In the genomic region with DNA sequence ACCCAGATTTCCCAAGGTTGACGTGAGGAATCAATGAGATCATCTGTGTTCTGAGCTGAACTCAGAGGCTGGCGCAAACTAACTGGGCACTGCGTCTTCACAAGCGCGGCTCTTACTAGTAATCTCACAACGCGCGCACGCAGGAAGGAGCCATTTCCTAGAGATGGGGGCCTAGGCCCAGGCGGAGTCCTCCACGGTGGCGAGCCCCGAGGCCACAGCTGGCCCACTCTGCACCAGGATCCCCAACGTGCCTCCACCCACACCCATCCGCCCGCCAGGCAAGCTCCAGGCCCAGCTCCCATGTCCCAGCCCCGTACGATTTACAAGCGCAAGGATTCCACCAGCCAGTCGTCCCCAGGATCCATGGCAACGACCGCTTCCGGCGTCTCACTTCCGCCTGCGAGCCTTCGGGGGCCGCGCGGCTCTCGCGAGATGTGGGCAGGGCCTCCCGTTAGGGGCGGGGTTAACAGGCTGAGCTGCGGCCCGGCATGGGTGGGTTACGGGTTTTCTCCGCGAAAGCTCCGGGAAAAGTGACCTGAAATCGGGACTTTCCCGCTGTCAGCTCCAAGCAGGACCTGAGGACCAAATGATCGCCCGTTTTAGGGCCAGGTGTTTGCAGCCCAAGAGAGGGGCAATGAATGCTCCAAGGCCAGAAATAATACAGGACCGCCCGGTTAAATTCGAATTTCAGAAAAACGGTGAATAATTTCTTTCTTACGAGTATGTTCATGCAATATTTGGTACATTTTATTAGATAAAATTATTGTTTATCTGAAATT, we compare ENCODE assay signal across 8 cellular contexts. TPM values are rescaled to one million over a fixed set of nuclear protein-coding genes. Genes with fewer than 3 reads are reported as not detected.
DNase-seq lines count a peak whose midpoint lies in the region; ATAC-seq, FAIRE-seq and TF ChIP-seq lines count a peak whose summit lies in the region.

A gene (minus strand): TSS at position 374 of the 779 bp plus-strand sequence. CDS start 9 bp downstream, at position 365.

- peak; percentile 86 for DNase-seq in GM12892 (ENCODE audit: insufficient read length)
- DNase-seq in NCI-H1694 treated with DMSO at 0.1 percent for 48 hours (lab: John Stamatoyannopoulos, UW): peak; percentile 74
- peak; percentile 95 to 98 (median 95) for DNase-seq in T-helper 17 cell
- peak; percentile 99 for DNase-seq in left ventricle myocardium superior
- DNase-seq in prostate gland (ENCODE audit: low spot score): peak; percentile 97

- no peaks in the 10 kb centered on the region for H3K27me3 ChIP-seq in prostate gland (replicated peaks; ENCODE audit: insufficient read depth)

- H3K9me3 ChIP-seq in T-helper 17 cell (ENCODE audit: control insufficient read depth, low read length, poor library complexity, severe bottlenecking): no peaks in the 10 kb centered on the region
- H3K9me3 ChIP-seq in prostate gland: no peaks in the 10 kb centered on the region

- H3K27ac ChIP-seq in angular gyrus (ENCODE audit: low read depth, low read length) (peak within 1 kb of the TSS; percentile 96), prostate gland (peak within 1 kb of the TSS; percentile 84), urinary bladder (ENCODE audit: low read depth) (peak within 1 kb of the TSS; percentile 68)

- intact Hi-C loops in left ventricle myocardium superior (cut with micrococcal nuclease): no loop called here
- intact Hi-C loops in prostate gland (cut with DNase I): loop anchor here (10.0 kb wide), 1 partner anchor 91 kb away; a partner anchor contains a TSS

- no peaks in the 10 kb centered on the region for H3K27me3 Mint-ChIP-seq in T-helper 17 cell

- peak within 1 kb of the TSS; percentile 78 to 80 for H3K4me3 ChIP-seq in prostate gland
- peak within 1 kb of the TSS; percentile 83 for H3K4me3 ChIP-seq in urinary bladder (ENCODE audit: low read depth, low read length)

- peak within 1 kb of the TSS; percentile 95 for H3K4me3 Mint-ChIP-seq in T-helper 17 cell

- H3K36me3 Mint-ChIP-seq in T-helper 17 cell (ENCODE audit: low read depth): peaks cover 2% of the 10 kb centered on the region

- H3K4me1 ChIP-seq in prostate gland (replicated peaks) (peaks cover 11% of the 10 kb centered on the region), urinary bladder (ENCODE audit: insufficient read depth) (no peaks in the 10 kb centered on the region)

- H3K4me1 Mint-ChIP-seq in T-helper 17 cell: peaks cover 28% of the 10 kb centered on the region

- TF ChIP-seq POLR2A in GM12892 (IDR thresholded peaks at IDR 0.05; ENCODE audit: low read depth, low read length) (peak; percentile 64; the same call in 1 of the 2 replicates), prostate gland (IDR thresholded peaks at IDR 0.05) (peak; percentile 78)

- H3K27ac Mint-ChIP-seq in T-helper 17 cell: peak within 1 kb of the TSS; percentile 95

- WGBS in prostate gland: under 1% methylated on average over 47 of the region's 49 CpGs
- under 1% methylated on average over 49 of the region's 49 CpGs for WGBS in urinary bladder

- ATAC-seq in HG02852 (IDR thresholded peaks at IDR 0.05; ENCODE audit: unreplicated experiment) (peak; percentile 85), T-helper 17 cell (peak; percentile 81), left ventricle myocardium superior (peak; percentile 91)

- TF ChIP-seq CTCF in prostate gland (IDR thresholded peaks at IDR 0.05): peak in 1 of 4 experiments; percentile 19

- peak; percentile 93 for FAIRE-seq in GM12892 (lab: Jason Lieb, UNC)

- H3K36me3 ChIP-seq in prostate gland (no peaks in the 10 kb centered on the region), urinary bladder (ENCODE audit: insufficient read depth) (no peaks in the 10 kb centered on the region)

RNA-seq across cellular contexts. Expression of the gene that starts here (rescaled TPM):
- 15.7 TPM for polyA plus RNA-seq in GM12892 (2012; ENCODE audit: missing spikeins)
- total RNA-seq in T-helper 17 cell: 10 to 100 TPM; 26.0 to 29.8 TPM
- 10.5 TPM for total RNA-seq in left ventricle myocardium superior
- 10 to 100 TPM; 20.7 to 43.9 TPM for total RNA-seq in prostate gland
- total RNA-seq in urinary bladder: 39.1 TPM
- 18.5 TPM for polyA plus RNA-seq in urinary bladder

Comparison
In these comparisons a context has a peak if more than half of its experiments do, and no peak if none do; other contexts are left out.
1. Peak in every context shown above with its lines: DNase-seq, ATAC-seq, H3K4me3 ChIP-seq and H3K27ac ChIP-seq.